27 cellular contexts compared by ENCODE assay signal in the genomic region with DNA sequence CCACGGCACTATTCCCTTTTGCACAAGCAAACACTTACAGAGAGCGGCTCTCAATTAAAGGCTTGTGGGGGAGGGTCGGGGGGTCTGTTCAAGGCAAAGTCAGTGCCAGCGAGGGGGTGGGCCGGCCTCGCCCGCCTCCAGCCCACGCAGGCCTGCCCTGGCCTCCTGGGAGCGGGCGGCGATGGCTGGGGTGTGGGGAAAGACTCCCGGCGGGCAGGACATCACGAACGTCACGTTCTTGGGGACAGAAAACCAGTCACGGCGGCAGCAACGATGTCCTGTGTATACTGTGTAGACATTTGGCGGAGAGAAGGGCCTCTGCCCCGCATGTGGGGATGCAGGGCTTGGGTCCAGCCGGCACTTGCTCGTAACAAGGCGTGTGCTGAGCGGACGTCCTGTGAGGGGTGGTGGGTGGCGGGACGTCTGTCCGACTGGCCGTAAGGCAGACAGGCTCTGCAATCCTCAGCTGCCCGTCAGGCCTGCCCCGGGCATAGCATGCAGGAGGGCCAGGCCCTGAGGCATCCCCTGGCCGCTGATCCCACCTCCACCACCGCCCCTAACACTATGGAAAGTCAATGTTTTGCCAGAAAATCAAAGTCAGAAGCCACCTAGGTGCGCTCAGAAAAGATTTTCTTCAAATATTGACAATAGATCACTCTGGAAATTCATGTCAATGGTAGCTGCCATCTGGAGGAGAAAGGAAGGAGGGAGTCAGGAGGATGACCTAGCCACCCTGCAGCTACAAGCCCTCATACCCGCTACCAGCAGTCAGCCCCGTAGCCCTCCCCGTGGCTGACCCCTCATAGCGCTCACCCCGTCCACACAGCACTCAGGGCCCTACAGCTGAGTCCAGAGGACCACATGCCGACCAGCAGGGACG. TPM values are rescaled to one million over a fixed set of nuclear protein-coding genes. Genes with fewer than 3 reads are reported as not detected.
DNase-seq lines count a peak whose midpoint lies in the region; ATAC-seq, FAIRE-seq and TF ChIP-seq lines count a peak whose summit lies in the region.
"Had no signal": no experiment of that assay in that cellular context is flagged by ENCODE, and none has a peak within 500 bp of the region (broad histone marks: within the 10 kb centered on the region; RNA-seq: fewer than 3 reads in every experiment).

No MANE protein-coding gene starts in this region.

- in situ Hi-C loops in GM12878 (cut with MboI): no loop called here
- in situ Hi-C loops in HepG2 (cut with HindIII; ENCODE audit: extremely low pct_ligation_motif_present, low pct_unique_long_range_greater_than_20kb): no loop called here
- in situ Hi-C loops in gastrocnemius medialis (cut with MboI; ENCODE audit: low sequenced_read_pairs in 4 of 4): no loop called here

- H3K27ac ChIP-seq in GM12878 (ENCODE audit: control insufficient read depth, insufficient read depth): no peak overlapping the region
- H3K27ac ChIP-seq in HepG2 (ENCODE audit: extremely low read length, insufficient read depth, low read length): no peak overlapping the region
- peak overlapping the region; percentile 53 to 63 (median 58) for H3K27ac ChIP-seq in gastrocnemius medialis
- H3K27ac ChIP-seq: 22Rv1 had no signal

- H3K36me3 Mint-ChIP-seq in activated T-cell treated with anti-CD3 and anti-CD28 coated beads, Interleukin-2, amount 50 U/mL, for 24 hours (ENCODE audit: low read depth): peaks cover 66% of the 10 kb centered on the region
- peaks cover 35% of the 10 kb centered on the region for H3K36me3 Mint-ChIP-seq in activated CD8-positive, alpha-beta T cell treated with anti-CD3 and anti-CD28 coated beads, Interleukin-2, amount 10 ng/mL, durations not matched to agents 7 days and 5 days (ENCODE audit: low read depth)

- H3K9ac ChIP-seq in GM12878 (ENCODE audit: control insufficient read depth, insufficient read depth, low read length) (no peak overlapping the region), HepG2 (ENCODE audit: insufficient read depth, low read depth, low read length) (no peak overlapping the region)
- H3K9ac ChIP-seq: SK-N-SH had no signal

- SMC1A ChIA-PET in GM12878 (lab: Charles Lee; ENCODE audit: uncharacterized antibody, unreplicated experiment): no interaction called here

- peaks cover 5% of the 10 kb centered on the region for H3K4me1 Mint-ChIP-seq in activated T-cell treated with anti-CD3 and anti-CD28 coated beads, Interleukin-2, amount 50 U/mL, for 24 hours (ENCODE audit: low read depth)
- no peaks in the 10 kb centered on the region for H3K4me1 Mint-ChIP-seq in activated CD8-positive, alpha-beta T cell treated with anti-CD3 and anti-CD28 coated beads, Interleukin-2, amount 10 ng/mL, durations not matched to agents 7 days and 5 days (ENCODE audit: low read depth)
- H3K4me1 Mint-ChIP-seq: H9 had no signal

- no peak for DNase-seq in activated T-cell treated with anti-CD3 and anti-CD28 coated beads, Interleukin-2, amount 50 U/mL, for 24 hours
- no peak for DNase-seq in activated T-cell treated with anti-CD3 and anti-CD28 coated beads, Interleukin-2, amount 50 U/mL, for 48 hours
- DNase-seq in GM12878 (ENCODE audit: low read depth, low spot score): no peak
- DNase-seq in HepG2 (ENCODE audit: low spot score): no peak
- DNase-seq in gastrocnemius medialis: no peak
- DNase-seq in activated CD8-positive, alpha-beta T cell treated with anti-CD3 and anti-CD28 coated beads, Interleukin-2, amount 10 ng/mL, durations not matched to agents 7 days and 5 days: no peak
- no peak for DNase-seq in NCI-H1694 (lab: John Stamatoyannopoulos, UW)
- DNase-seq: Calu3, DMS79 treated with DMSO at 0.1 percent for 48 hours, GF-D8, HFFc6, NCI-H1048, NCI-H1417 treated with DMSO at 0.1 percent for 48 hours, NCI-H187, NCI-H2081 treated with DMSO at 0.1 percent for 48 hours, NCI-H2171, NCI-H226, NCI-H510A, NCI-H69, SK-N-SH had no signal

- POLR2A ChIA-PET in GM12878 (lab: Charles Lee) (no interaction called here), HepG2 (lab: Yijun Ruan, JAX) (no interaction called here)
- POLR2A ChIA-PET in activated CD8-positive, alpha-beta T cell treated with anti-CD3 and anti-CD28 coated beads, Interleukin-2, amount 10 ng/mL, durations not matched to agents 7 days and 5 days (lab: Charles Lee): no interaction called here

- H2AFZ ChIP-seq in GM12878 (ENCODE audit: control insufficient read depth, low read depth, low read length) (no peak overlapping the region), HepG2 (ENCODE audit: low read length) (no peak overlapping the region)

- H3K27me3 ChIP-seq in GM12878 (replicated peaks in 1 of 2; ENCODE audit: control insufficient read depth in 2 of 2, insufficient read depth in 2 of 2, low read length in 1 of 2): no peaks in the 10 kb centered on the region
- H3K27me3 ChIP-seq in HepG2 (ENCODE audit: control insufficient read depth in 1 of 2, insufficient read depth in 2 of 2, low read length in 2 of 2): no peaks in the 10 kb centered on the region
- no peaks in the 10 kb centered on the region for H3K27me3 ChIP-seq in gastrocnemius medialis

- no peaks in the 10 kb centered on the region for H3K9me3 Mint-ChIP-seq in activated T-cell treated with anti-CD3 and anti-CD28 coated beads, Interleukin-2, amount 50 U/mL, for 24 hours
- H3K9me3 Mint-ChIP-seq in activated CD8-positive, alpha-beta T cell treated with anti-CD3 and anti-CD28 coated beads, Interleukin-2, amount 10 ng/mL, durations not matched to agents 7 days and 5 days (ENCODE audit: insufficient read depth): no peaks in the 10 kb centered on the region
- H3K9me3 Mint-ChIP-seq: H9, HFFc6 had no signal

- intact Hi-C loops in GM12878 (cut with micrococcal nuclease; ENCODE audit: unreplicated experiment) (no loop called here), HepG2 (cut with micrococcal nuclease; ENCODE audit: unreplicated experiment) (no loop called here), gastrocnemius medialis (cut with DNase I; ENCODE audit: low total_unique reads) (no loop called here)

- 96% methylated on average over 34 of the region's 42 CpGs for WGBS in GM12878 (ENCODE audit: insufficient coverage, insufficient replicate concordance, low lambda C conversion rate, missing lambda C conversion rate)
- WGBS in HepG2 (ENCODE audit: low lambda C conversion rate): 98% methylated on average over 23 of the region's 42 CpGs

- H3K9me3 ChIP-seq in GM12878 (replicated peaks; ENCODE audit: control insufficient read depth, insufficient read depth, low read length) (no peaks in the 10 kb centered on the region), HepG2 (ENCODE audit: low read length) (no peaks in the 10 kb centered on the region), gastrocnemius medialis (no peaks in the 10 kb centered on the region)
- H3K9me3 ChIP-seq: SK-N-SH had no signal

- TF ChIP-seq CTCF in GM12878 (IDR thresholded peaks at IDR 0.05 in 2 of 3, conservative IDR thresholded peaks at IDR 0.05 in 1 of 3; ENCODE audit: control insufficient read depth in 2 of 3, extremely low read depth in 1 of 3, insufficient read depth in 1 of 3, low read depth in 3 of 3, low read length in 3 of 3) (no peak), HepG2 (CRISPR knock-in tag; IDR thresholded peaks at IDR 0.05) (no peak), gastrocnemius medialis (IDR thresholded peaks at IDR 0.05 in 4 of 5, conservative IDR thresholded peaks at IDR 0.05 in 1 of 5) (no peak)

- CTCF ChIA-PET in GM12878 (lab: Yijun Ruan, JAX) (no interaction called here), HepG2 (lab: Yijun Ruan, JAX; ENCODE audit: low intra/inter-chr PET ratio, low total read pairs) (no interaction called here)
- CTCF ChIA-PET in activated CD8-positive, alpha-beta T cell treated with anti-CD3 and anti-CD28 coated beads, Interleukin-2, amount 10 ng/mL, durations not matched to agents 7 days and 5 days (lab: Charles Lee): no interaction called here

- no peaks in the 10 kb centered on the region for H3K79me2 ChIP-seq in GM12878 (ENCODE audit: control insufficient read depth, insufficient read depth, low read length)
- H3K79me2 ChIP-seq in HepG2 (ENCODE audit: insufficient read depth, low read length): no peaks in the 10 kb centered on the region

- H3K4me1 ChIP-seq in GM12878 (ENCODE audit: control insufficient read depth, insufficient read depth, low read length) (0 out of 2 replicates have a peak, but pooled peaks cover 3% of the 10 kb centered on the region), HepG2 (ENCODE audit: insufficient read depth, low read length) (no peaks in the 10 kb centered on the region), gastrocnemius medialis (peaks cover 0 to 6% of the 10 kb centered on the region in 2 donors)

- H3K36me3 ChIP-seq in GM12878 (ENCODE audit: control insufficient read depth in 2 of 2, insufficient read depth in 2 of 2, low read length in 1 of 2) (peaks cover 15 to 41% of the 10 kb centered on the region in 2 experiments), HepG2 (replicated peaks in 1 of 2; ENCODE audit: control insufficient read depth in 1 of 2, insufficient read depth in 2 of 2, low read length in 2 of 2) (peaks cover 36 to 58% of the 10 kb centered on the region in 2 experiments), gastrocnemius medialis (peaks cover 0 to 51% of the 10 kb centered on the region in 2 donors)

- TF ChIP-seq EP300 in GM12878 (IDR thresholded peaks at IDR 0.05; ENCODE audit: borderline replicate concordance in 1 of 2, control insufficient read depth in 1 of 2, low read depth in 2 of 2, low read length in 2 of 2): no peak
- TF ChIP-seq EP300 in HepG2 (IDR thresholded peaks at IDR 0.05; ENCODE audit: low read depth in 2 of 2, low read length in 2 of 2): no peak
- TF ChIP-seq EP300 in HepG2 (CRISPR knock-in tag; IDR thresholded peaks at IDR 0.05; ENCODE audit: borderline replicate concordance): no peak

- H3K4me2 ChIP-seq in GM12878 (ENCODE audit: control insufficient read depth, insufficient read depth) (no peak overlapping the region), HepG2 (ENCODE audit: low read depth, low read length) (no peak overlapping the region)
- H3K4me2 ChIP-seq: SK-N-SH had no signal

- H3K4me3 Mint-ChIP-seq in activated T-cell treated with anti-CD3 and anti-CD28 coated beads, Interleukin-2, amount 50 U/mL, for 24 hours: no peak overlapping the region
- H3K4me3 Mint-ChIP-seq in activated CD8-positive, alpha-beta T cell treated with anti-CD3 and anti-CD28 coated beads, Interleukin-2, amount 10 ng/mL, durations not matched to agents 7 days and 5 days: no peak overlapping the region
- H3K4me3 Mint-ChIP-seq: H9, HFFc6, IgD-negative memory B cell had no signal

- TF ChIP-seq POLR2A in GM12878 (IDR thresholded peaks at IDR 0.05; ENCODE audit: low read depth, low read length): peak; percentile 26
- no peak for TF ChIP-seq POLR2A in HepG2 (IDR thresholded peaks at IDR 0.05; ENCODE audit: insufficient read depth in 1 of 2, low read depth in 2 of 2, low read length in 2 of 2)
- no peak for TF ChIP-seq POLR2A in gastrocnemius medialis (IDR thresholded peaks at IDR 0.05)

- H4K20me1 ChIP-seq in GM12878 (ENCODE audit: control insufficient read depth, insufficient read depth): no peaks in the 10 kb centered on the region
- no peaks in the 10 kb centered on the region for H4K20me1 ChIP-seq in HepG2 (ENCODE audit: insufficient read depth, low read length)

- FAIRE-seq in GM12878 (lab: Jason Lieb, UNC) (no peak), HepG2 (lab: Jason Lieb, UNC) (no peak)
- FAIRE-seq: GM12892, GM19239 had no signal

- TF ChIP-seq RAD21 in GM12878 (IDR thresholded peaks at IDR 0.05; ENCODE audit: insufficient read depth, low read depth, low read length) (no peak), HepG2 (CRISPR knock-in tag; IDR thresholded peaks at IDR 0.05) (no peak)

- H3K27me3 Mint-ChIP-seq in activated T-cell treated with anti-CD3 and anti-CD28 coated beads, Interleukin-2, amount 50 U/mL, for 24 hours: peaks cover 7% of the 10 kb centered on the region
- H3K27me3 Mint-ChIP-seq in activated CD8-positive, alpha-beta T cell treated with anti-CD3 and anti-CD28 coated beads, Interleukin-2, amount 10 ng/mL, durations not matched to agents 7 days and 5 days (ENCODE audit: low read depth): peaks cover 2% of the 10 kb centered on the region

- H3K4me3 ChIP-seq in GM12878 (no peak overlapping the region), HepG2 (replicated peaks in 1 of 3; ENCODE audit: insufficient read depth in 1 of 3, low read depth in 2 of 3, low read length in 3 of 3) (no peak overlapping the region), gastrocnemius medialis (no peak overlapping the region)

- RAD21 ChIA-PET in GM12878 (lab: Charles Lee; ENCODE audit: unreplicated experiment): no interaction called here

- peak overlapping the region; percentile 47 for H3K27ac Mint-ChIP-seq in activated T-cell treated with anti-CD3 and anti-CD28 coated beads, Interleukin-2, amount 50 U/mL, for 24 hours
- H3K27ac Mint-ChIP-seq in activated CD8-positive, alpha-beta T cell treated with anti-CD3 and anti-CD28 coated beads, Interleukin-2, amount 10 ng/mL, durations not matched to agents 7 days and 5 days: no peak overlapping the region
- H3K27ac Mint-ChIP-seq: HFFc6, IgD-negative memory B cell had no signal

- ATAC-seq in GM12878: no peak
- peak; percentile 9 for ATAC-seq in HepG2
- ATAC-seq in gastrocnemius medialis: no peak
- ATAC-seq in activated CD8-positive, alpha-beta T cell treated with anti-CD3 and anti-CD28 coated beads, Interleukin-2, amount 10 ng/mL, durations not matched to agents 7 days and 5 days: no peak
- ATAC-seq in GM19463 (IDR thresholded peaks at IDR 0.05; ENCODE audit: unreplicated experiment): no peak
- ATAC-seq: Panc1 had no signal

- BruUV-seq in GM12878 (replicated peaks; lab: Mats Ljungman, UMichigan) (no TSS peak), HepG2 (replicated peaks; lab: Mats Ljungman, UMichigan) (no TSS peak)

RNA-seq across cellular contexts. Expression of a gene that starts 5.8 kb away (rescaled TPM):
- total RNA-seq in GM12878 (2013; cell fraction: nucleolus; rRNA removed): not detected in 2 replicates
- not detected in 2 replicates for total RNA-seq in GM12878 (2014; rRNA removed)
- not detected in 2 replicates for total RNA-seq in GM12878 (2014; rRNA removed; fragmentation: Illumina TruSeq; extraction: Trizol)
- not detected in 2 replicates for total RNA-seq in GM12878 (2021)
- polyA plus RNA-seq in GM12878 (2011; ENCODE audit: low read depth): not detected
- 0.04 TPM in 1 of 2 replicates, not detected in the other for polyA plus RNA-seq in GM12878 (2011; rRNA removed)
- polyA plus RNA-seq in GM12878 (2011; cell fraction: cytosol; rRNA removed): not detected in 2 replicates
- 0.26 TPM in 1 of 2 replicates, not detected in the other for polyA plus RNA-seq in GM12878 (2011; cell fraction: nucleus; rRNA removed)
- polyA plus RNA-seq in GM12878 (2012): not detected in 2 replicates
- not detected in 2 replicates for polyA plus RNA-seq in GM12878 (2014; fragmentation: Illumina TruSeq; extraction: Trizol)
- polyA plus RNA-seq in GM12878 (2014; fragmentation: Nextera tagmentation; extraction: Ambion mirVana): not detected
- not detected in 2 replicates for polyA plus RNA-seq in GM12878 (2014; rRNA removed)
- not detected for polyA plus RNA-seq in GM12878 (2016; fragmentation: Nextera tagmentation; extraction: Ambion mirVana)
- polyA minus RNA-seq in GM12878 (2011; rRNA and poly(A)+ RNA removed): 0.21 and 0.29 TPM in 2 replicates
- not detected in 2 replicates for polyA minus RNA-seq in GM12878 (2011; cell fraction: cytosol; rRNA and poly(A)+ RNA removed)
- 0.48 TPM in 1 of 2 replicates, not detected in the other for polyA minus RNA-seq in GM12878 (2011; cell fraction: nucleus; rRNA and poly(A)+ RNA removed)
- 0.07 TPM in 1 of 2 replicates, not detected in the other for total RNA-seq in HepG2 (2016; rRNA removed; fragmentation: Illumina TruSeq; extraction: Trizol)
- not detected in 2 replicates for total RNA-seq in HepG2 (2016; cell fraction: cytosol; rRNA removed; fragmentation: Illumina TruSeq; extraction: Trizol; ENCODE audit: low read depth)
- 0.06 TPM in 1 of 2 replicates, not detected in the other for total RNA-seq in HepG2 (2016; cell fraction: insoluble cytoplasmic fraction; rRNA removed; fragmentation: Illumina TruSeq; extraction: Trizol)
- not detected in 2 replicates for total RNA-seq in HepG2 (2016; cell fraction: membrane; rRNA removed; fragmentation: Illumina TruSeq; extraction: Trizol)
- not detected in 2 replicates for total RNA-seq in HepG2 (2016; cell fraction: nucleus; rRNA removed; fragmentation: Illumina TruSeq; extraction: Trizol)
- polyA plus RNA-seq in HepG2 (2011; rRNA removed): 0.15 and 0.17 TPM in 2 replicates
- 0.04 and 0.05 TPM in 2 replicates for polyA plus RNA-seq in HepG2 (2011; cell fraction: cytosol; rRNA removed)
- 0.78 and 0.82 TPM in 2 replicates for polyA plus RNA-seq in HepG2 (2011; cell fraction: nucleus; rRNA removed)
- 0.07 TPM in 1 of 2 replicates, not detected in the other for polyA plus RNA-seq in HepG2 (2012)
- not detected in 2 replicates for polyA plus RNA-seq in HepG2 (2016; cell fraction: cytosol; fragmentation: Illumina TruSeq; extraction: Trizol; ENCODE audit: low read depth)
- not detected in 2 replicates for polyA plus RNA-seq in HepG2 (2016; cell fraction: insoluble cytoplasmic fraction; fragmentation: Illumina TruSeq; extraction: Trizol; ENCODE audit: low read depth)
- polyA plus RNA-seq in HepG2 (2016; cell fraction: membrane; fragmentation: Illumina TruSeq; extraction: Trizol; ENCODE audit: low read depth): 0.10 TPM in 1 of 2 replicates, not detected in the other
- polyA plus RNA-seq in HepG2 (2016; cell fraction: nucleus; fragmentation: Illumina TruSeq; extraction: Trizol; ENCODE audit: insufficient read depth, low read depth): not detected in 2 replicates
- polyA minus RNA-seq in HepG2 (2011; rRNA and poly(A)+ RNA removed; ENCODE audit: low replicate concordance): 0.76 and 0.96 TPM in 2 replicates
- polyA minus RNA-seq in HepG2 (2011; cell fraction: cytosol; rRNA and poly(A)+ RNA removed): not detected in 2 replicates
- polyA minus RNA-seq in HepG2 (2011; cell fraction: nucleus; rRNA and poly(A)+ RNA removed): 0.99 and 1.2 TPM in 2 replicates
- total RNA-seq in gastrocnemius medialis: not detected
- under 1 TPM; 0.21 to 0.29 TPM for total RNA-seq in activated CD8-positive, alpha-beta T cell treated with anti-CD3 and anti-CD28 coated beads, Interleukin-2, amount 10 ng/mL, durations not matched to agents 7 days and 5 days
- polyA plus RNA-seq: IgD-negative memory B cell had no signal

RNA-seq across cellular contexts. Expression of a gene that starts 37.2 kb away (rescaled TPM):
- total RNA-seq in GM12878 (2013; cell fraction: nucleolus; rRNA removed): not detected in 2 replicates
- total RNA-seq in GM12878 (2014; rRNA removed) (0.11 TPM in 1 of 2 replicates, not detected in the other), GM12878 (2014; rRNA removed; fragmentation: Illumina TruSeq; extraction: Trizol) (not detected in 2 replicates), GM12878 (2021) (0.10 and 0.37 TPM in 2 replicates), HepG2 (2016; rRNA removed; fragmentation: Illumina TruSeq; extraction: Trizol) (0.09 TPM in 1 of 2 replicates, not detected in the other), gastrocnemius medialis (10 to 100 TPM in 3 of 4 donors, 1 to 10 TPM in 1; 6.4 to 53.3 (median 32.7) TPM)
- not detected for polyA plus RNA-seq in GM12878 (2011; ENCODE audit: low read depth)
- polyA plus RNA-seq in GM12878 (2011; rRNA removed) (not detected in 2 replicates), GM12878 (2014; fragmentation: Illumina TruSeq; extraction: Trizol) (0.01 TPM in 1 of 2 replicates, not detected in the other), GM12878 (2014; fragmentation: Nextera tagmentation; extraction: Ambion mirVana) (not detected), GM12878 (2014; rRNA removed) (0.03 and 0.42 TPM in 2 replicates), GM12878 (2016; fragmentation: Nextera tagmentation; extraction: Ambion mirVana) (under 1 TPM in 1 of 2 experiments, not detected in 1; 0.03 TPM), HepG2 (2011; rRNA removed) (0.28 and 0.43 TPM in 2 replicates)
- polyA plus RNA-seq in GM12878 (2011; cell fraction: cytosol; rRNA removed): not detected in 2 replicates
- polyA plus RNA-seq in GM12878 (2011; cell fraction: nucleus; rRNA removed): 0.01 TPM in 1 of 2 replicates, not detected in the other
- 0.07 and 0.12 TPM in 2 replicates for polyA plus RNA-seq in GM12878 (2012)
- polyA minus RNA-seq in GM12878 (2011; rRNA and poly(A)+ RNA removed): not detected in 2 replicates
- polyA minus RNA-seq in GM12878 (2011; cell fraction: cytosol; rRNA and poly(A)+ RNA removed): not detected in 2 replicates
- polyA minus RNA-seq in GM12878 (2011; cell fraction: nucleus; rRNA and poly(A)+ RNA removed): not detected in 2 replicates
- under 0.01 TPM in 1 of 2 replicates, not detected in the other for total RNA-seq in HepG2 (2016; cell fraction: cytosol; rRNA removed; fragmentation: Illumina TruSeq; extraction: Trizol; ENCODE audit: low read depth)
- total RNA-seq in HepG2 (2016; cell fraction: insoluble cytoplasmic fraction; rRNA removed; fragmentation: Illumina TruSeq; extraction: Trizol): 0.09 TPM in 1 of 2 replicates, not detected in the other
- 0.03 TPM in 2 replicates for total RNA-seq in HepG2 (2016; cell fraction: membrane; rRNA removed; fragmentation: Illumina TruSeq; extraction: Trizol)
- total RNA-seq in HepG2 (2016; cell fraction: nucleus; rRNA removed; fragmentation: Illumina TruSeq; extraction: Trizol): 0.44 and 0.93 TPM in 2 replicates
- 0.09 and 0.27 TPM in 2 replicates for polyA plus RNA-seq in HepG2 (2011; cell fraction: cytosol; rRNA removed)
- 1.4 and 2.1 TPM in 2 replicates for polyA plus RNA-seq in HepG2 (2011; cell fraction: nucleus; rRNA removed)
- 0.20 and 0.63 TPM in 2 replicates for polyA plus RNA-seq in HepG2 (2012)
- 0.01 and 0.02 TPM in 2 replicates for polyA plus RNA-seq in HepG2 (2016; cell fraction: cytosol; fragmentation: Illumina TruSeq; extraction: Trizol; ENCODE audit: low read depth)
- 0.04 TPM in 1 of 2 replicates, not detected in the other for polyA plus RNA-seq in HepG2 (2016; cell fraction: insoluble cytoplasmic fraction; fragmentation: Illumina TruSeq; extraction: Trizol; ENCODE audit: low read depth)
- 0.01 and 0.05 TPM in 2 replicates for polyA plus RNA-seq in HepG2 (2016; cell fraction: membrane; fragmentation: Illumina TruSeq; extraction: Trizol; ENCODE audit: low read depth)
- polyA plus RNA-seq in HepG2 (2016; cell fraction: nucleus; fragmentation: Illumina TruSeq; extraction: Trizol; ENCODE audit: insufficient read depth, low read depth): 0.29 and 0.71 TPM in 2 replicates
- 0.54 and 1.5 TPM in 2 replicates for polyA minus RNA-seq in HepG2 (2011; rRNA and poly(A)+ RNA removed; ENCODE audit: low replicate concordance)
- polyA minus RNA-seq in HepG2 (2011; cell fraction: cytosol; rRNA and poly(A)+ RNA removed): 0.70 and 0.79 TPM in 2 replicates
- polyA minus RNA-seq in HepG2 (2011; cell fraction: nucleus; rRNA and poly(A)+ RNA removed): 0.50 and 1.9 TPM in 2 replicates
- total RNA-seq in activated CD8-positive, alpha-beta T cell treated with anti-CD3 and anti-CD28 coated beads, Interleukin-2, amount 10 ng/mL, durations not matched to agents 7 days and 5 days: not detected
- polyA plus RNA-seq: IgD-negative memory B cell had no signal

Comparison
In these comparisons a context has a peak if more than half of its experiments do, and no peak if none do; other contexts are left out.
1. H3K27ac ChIP-seq: peak in gastrocnemius medialis (4 of 4); none in GM12878 (single experiment) and HepG2 (single experiment).